Comparison of ENCODE assay signal across 1 cellular context in the genomic region with DNA sequence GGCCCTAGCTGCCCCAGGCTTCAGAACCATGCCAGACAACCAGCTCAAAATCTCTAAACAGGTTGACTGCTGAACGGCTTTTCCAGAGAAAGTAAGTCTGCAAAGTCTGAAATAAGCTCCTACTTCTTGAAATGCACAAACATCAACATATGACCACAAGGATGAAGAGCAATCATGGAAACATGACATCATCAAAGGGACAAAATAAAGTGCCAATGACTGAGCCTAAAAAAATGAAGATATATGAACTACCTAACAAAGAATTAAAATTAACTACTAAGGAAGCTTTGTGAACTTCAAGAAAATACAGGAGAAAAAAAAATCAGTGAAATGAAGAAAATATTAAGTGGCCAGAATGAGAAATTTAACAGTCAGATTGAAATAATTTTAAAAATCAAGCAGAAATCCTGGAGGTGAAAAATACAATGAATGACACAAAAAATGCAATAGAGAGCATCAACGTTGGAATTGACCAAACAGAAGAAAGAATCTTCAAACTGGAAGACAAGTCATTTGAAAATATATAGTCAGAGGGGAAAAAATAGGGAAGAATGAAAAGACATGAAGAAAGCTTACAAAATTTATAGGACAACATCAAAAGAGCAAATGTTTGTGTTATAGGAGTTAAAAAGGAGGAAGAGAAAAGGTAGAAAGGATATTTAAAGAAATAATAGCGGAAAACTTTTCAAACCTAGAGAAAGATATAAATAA.
TF ChIP-seq lines count a peak whose summit lies in the region.

No MANE protein-coding gene starts in this region.

TF ChIP-seq in K562, 482 proteins besides CTCF, POLR2A, EP300 and RAD21 (continued from another document and continues in another):
- TF ChIP-seq ZEB2 (IDR thresholded peaks at IDR 0.05) (peak; percentile 83), ZNF280B (CRISPR knock-in tag; IDR thresholded peaks at IDR 0.05) (peak; percentile 79; the same call in 1 of the 2 replicates), ZFP30 (CRISPR knock-in tag; IDR thresholded peaks at IDR 0.05; ENCODE audit: borderline replicate concordance) (peak; percentile 99), ZNF224 (CRISPR knock-in tag; IDR thresholded peaks at IDR 0.05) (no peak), ZFX (CRISPR knock-in tag; IDR thresholded peaks at IDR 0.05) (no peak), TFAP4 (CRISPR knock-in tag; IDR thresholded peaks at IDR 0.05; ENCODE audit: borderline replicate concordance) (no peak), ZNF512 (tag; IDR thresholded peaks at IDR 0.05) (peak; percentile 56), NR1H2 (CRISPR knock-in tag; IDR thresholded peaks at IDR 0.05) (no peak), MYC (IDR thresholded peaks at IDR 0.05; ENCODE audit: low read depth, low read length) (no peak), MYC (CRISPR knock-in tag; IDR thresholded peaks at IDR 0.05; ENCODE audit: borderline replicate concordance, low read depth) (no peak), FOXA3 (CRISPR knock-in tag; conservative IDR thresholded peaks at IDR 0.05 in 1 of 2, IDR thresholded peaks at IDR 0.05 in 1 of 2) (no peak), ELF2 (CRISPR knock-in tag; IDR thresholded peaks at IDR 0.05) (no peak), SRF (CRISPR knock-in tag; IDR thresholded peaks at IDR 0.05) (no peak), TRIM24 (IDR thresholded peaks at IDR 0.05) (peak in 1 of 2 experiments; percentile 65; a peak in 2 of 4 replicates), TCF7 (IDR thresholded peaks at IDR 0.05; ENCODE audit: borderline replicate concordance) (no peak), CBX3 (IDR thresholded peaks at IDR 0.05; ENCODE audit: borderline replicate concordance in 1 of 2, low read length in 2 of 2) (peak in 1 of 2 experiments; percentile 71; a peak in 2 of 3 replicates), ZSCAN29 (IDR thresholded peaks at IDR 0.05) (no peak), FOXP1 (CRISPR knock-in tag; IDR thresholded peaks at IDR 0.05) (no peak), HNRNPH1 (optimal IDR thresholded peaks at IDR 0.05; ENCODE audit: low read depth, low read length) (no peak), ZNF239 (CRISPR knock-in tag; IDR thresholded peaks at IDR 0.05) (no peak), ZBTB8A (IDR thresholded peaks at IDR 0.05; ENCODE audit: partially characterized antibody) (no peak), POLR2H (tag; IDR thresholded peaks at IDR 0.05; ENCODE audit: low read depth) (no peak), RBBP5 (IDR thresholded peaks at IDR 0.05; ENCODE audit: borderline replicate concordance, insufficient read depth, low read length, poor library complexity, severe bottlenecking) (no peak), PURB (CRISPR knock-in tag; IDR thresholded peaks at IDR 0.05; ENCODE audit: low read depth) (no peak), KAT7 (CRISPR knock-in tag; IDR thresholded peaks at IDR 0.05; ENCODE audit: borderline replicate concordance) (no peak), FOXA1 (IDR thresholded peaks at IDR 0.05; ENCODE audit: borderline replicate concordance) (no peak), COPS2 (conservative IDR thresholded peaks at IDR 0.05) (no peak), PML (IDR thresholded peaks at IDR 0.05; ENCODE audit: low read length) (no peak), ZNF124 (CRISPR knock-in tag; IDR thresholded peaks at IDR 0.05) (no peak)
- TF ChIP-seq, protein P1, sequence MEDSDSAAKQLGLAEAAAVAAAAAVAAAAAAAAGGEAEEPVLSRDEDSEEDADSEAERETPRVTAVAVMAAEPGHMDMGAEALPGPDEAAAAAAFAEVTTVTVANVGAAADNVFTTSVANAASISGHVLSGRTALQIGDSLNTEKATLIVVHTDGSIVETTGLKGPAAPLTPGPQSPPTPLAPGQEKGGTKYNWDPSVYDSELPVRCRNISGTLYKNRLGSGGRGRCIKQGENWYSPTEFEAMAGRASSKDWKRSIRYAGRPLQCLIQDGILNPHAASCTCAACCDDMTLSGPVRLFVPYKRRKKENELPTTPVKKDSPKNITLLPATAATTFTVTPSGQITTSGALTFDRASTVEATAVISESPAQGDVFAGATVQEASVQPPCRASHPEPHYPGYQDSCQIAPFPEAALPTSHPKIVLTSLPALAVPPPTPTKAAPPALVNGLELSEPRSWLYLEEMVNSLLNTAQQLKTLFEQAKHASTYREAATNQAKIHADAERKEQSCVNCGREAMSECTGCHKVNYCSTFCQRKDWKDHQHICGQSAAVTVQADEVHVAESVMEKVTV (CRISPR knock-in tag; IDR thresholded peaks at IDR 0.05) = no peak
- TF ChIP-seq, protein P2, sequence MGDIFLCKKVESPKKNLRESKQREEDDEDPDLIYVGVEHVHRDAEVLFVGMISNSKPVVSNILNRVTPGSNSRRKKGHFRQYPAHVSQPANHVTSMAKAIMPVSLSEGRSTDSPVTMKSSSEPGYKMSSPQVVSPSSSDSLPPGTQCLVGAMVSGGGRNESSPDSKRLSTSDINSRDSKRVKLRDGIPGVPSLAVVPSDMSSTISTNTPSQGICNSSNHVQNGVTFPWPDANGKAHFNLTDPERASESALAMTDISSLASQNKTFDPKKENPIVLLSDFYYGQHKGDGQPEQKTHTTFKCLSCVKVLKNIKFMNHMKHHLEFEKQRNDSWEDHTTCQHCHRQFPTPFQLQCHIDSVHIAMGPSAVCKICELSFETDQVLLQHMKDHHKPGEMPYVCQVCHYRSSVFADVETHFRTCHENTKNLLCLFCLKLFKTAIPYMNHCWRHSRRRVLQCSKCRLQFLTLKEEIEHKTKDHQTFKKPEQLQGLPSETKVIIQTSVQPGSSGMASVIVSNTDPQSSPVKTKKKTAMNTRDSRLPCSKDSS (IDR thresholded peaks at IDR 0.05; ENCODE audit: low read depth, partially characterized antibody) = peak; percentile 89
- TF ChIP-seq, protein P3, sequence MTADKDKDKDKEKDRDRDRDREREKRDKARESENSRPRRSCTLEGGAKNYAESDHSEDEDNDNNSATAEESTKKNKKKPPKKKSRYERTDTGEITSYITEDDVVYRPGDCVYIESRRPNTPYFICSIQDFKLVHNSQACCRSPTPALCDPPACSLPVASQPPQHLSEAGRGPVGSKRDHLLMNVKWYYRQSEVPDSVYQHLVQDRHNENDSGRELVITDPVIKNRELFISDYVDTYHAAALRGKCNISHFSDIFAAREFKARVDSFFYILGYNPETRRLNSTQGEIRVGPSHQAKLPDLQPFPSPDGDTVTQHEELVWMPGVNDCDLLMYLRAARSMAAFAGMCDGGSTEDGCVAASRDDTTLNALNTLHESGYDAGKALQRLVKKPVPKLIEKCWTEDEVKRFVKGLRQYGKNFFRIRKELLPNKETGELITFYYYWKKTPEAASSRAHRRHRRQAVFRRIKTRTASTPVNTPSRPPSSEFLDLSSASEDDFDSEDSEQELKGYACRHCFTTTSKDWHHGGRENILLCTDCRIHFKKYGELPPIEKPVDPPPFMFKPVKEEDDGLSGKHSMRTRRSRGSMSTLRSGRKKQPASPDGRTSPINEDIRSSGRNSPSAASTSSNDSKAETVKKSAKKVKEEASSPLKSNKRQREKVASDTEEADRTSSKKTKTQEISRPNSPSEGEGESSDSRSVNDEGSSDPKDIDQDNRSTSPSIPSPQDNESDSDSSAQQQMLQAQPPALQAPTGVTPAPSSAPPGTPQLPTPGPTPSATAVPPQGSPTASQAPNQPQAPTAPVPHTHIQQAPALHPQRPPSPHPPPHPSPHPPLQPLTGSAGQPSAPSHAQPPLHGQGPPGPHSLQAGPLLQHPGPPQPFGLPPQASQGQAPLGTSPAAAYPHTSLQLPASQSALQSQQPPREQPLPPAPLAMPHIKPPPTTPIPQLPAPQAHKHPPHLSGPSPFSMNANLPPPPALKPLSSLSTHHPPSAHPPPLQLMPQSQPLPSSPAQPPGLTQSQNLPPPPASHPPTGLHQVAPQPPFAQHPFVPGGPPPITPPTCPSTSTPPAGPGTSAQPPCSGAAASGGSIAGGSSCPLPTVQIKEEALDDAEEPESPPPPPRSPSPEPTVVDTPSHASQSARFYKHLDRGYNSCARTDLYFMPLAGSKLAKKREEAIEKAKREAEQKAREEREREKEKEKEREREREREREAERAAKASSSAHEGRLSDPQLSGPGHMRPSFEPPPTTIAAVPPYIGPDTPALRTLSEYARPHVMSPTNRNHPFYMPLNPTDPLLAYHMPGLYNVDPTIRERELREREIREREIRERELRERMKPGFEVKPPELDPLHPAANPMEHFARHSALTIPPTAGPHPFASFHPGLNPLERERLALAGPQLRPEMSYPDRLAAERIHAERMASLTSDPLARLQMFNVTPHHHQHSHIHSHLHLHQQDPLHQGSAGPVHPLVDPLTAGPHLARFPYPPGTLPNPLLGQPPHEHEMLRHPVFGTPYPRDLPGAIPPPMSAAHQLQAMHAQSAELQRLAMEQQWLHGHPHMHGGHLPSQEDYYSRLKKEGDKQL (CRISPR knock-in tag; IDR thresholded peaks at IDR 0.05; ENCODE audit: borderline replicate concordance) = no peak
- TF ChIP-seq, protein P4, sequence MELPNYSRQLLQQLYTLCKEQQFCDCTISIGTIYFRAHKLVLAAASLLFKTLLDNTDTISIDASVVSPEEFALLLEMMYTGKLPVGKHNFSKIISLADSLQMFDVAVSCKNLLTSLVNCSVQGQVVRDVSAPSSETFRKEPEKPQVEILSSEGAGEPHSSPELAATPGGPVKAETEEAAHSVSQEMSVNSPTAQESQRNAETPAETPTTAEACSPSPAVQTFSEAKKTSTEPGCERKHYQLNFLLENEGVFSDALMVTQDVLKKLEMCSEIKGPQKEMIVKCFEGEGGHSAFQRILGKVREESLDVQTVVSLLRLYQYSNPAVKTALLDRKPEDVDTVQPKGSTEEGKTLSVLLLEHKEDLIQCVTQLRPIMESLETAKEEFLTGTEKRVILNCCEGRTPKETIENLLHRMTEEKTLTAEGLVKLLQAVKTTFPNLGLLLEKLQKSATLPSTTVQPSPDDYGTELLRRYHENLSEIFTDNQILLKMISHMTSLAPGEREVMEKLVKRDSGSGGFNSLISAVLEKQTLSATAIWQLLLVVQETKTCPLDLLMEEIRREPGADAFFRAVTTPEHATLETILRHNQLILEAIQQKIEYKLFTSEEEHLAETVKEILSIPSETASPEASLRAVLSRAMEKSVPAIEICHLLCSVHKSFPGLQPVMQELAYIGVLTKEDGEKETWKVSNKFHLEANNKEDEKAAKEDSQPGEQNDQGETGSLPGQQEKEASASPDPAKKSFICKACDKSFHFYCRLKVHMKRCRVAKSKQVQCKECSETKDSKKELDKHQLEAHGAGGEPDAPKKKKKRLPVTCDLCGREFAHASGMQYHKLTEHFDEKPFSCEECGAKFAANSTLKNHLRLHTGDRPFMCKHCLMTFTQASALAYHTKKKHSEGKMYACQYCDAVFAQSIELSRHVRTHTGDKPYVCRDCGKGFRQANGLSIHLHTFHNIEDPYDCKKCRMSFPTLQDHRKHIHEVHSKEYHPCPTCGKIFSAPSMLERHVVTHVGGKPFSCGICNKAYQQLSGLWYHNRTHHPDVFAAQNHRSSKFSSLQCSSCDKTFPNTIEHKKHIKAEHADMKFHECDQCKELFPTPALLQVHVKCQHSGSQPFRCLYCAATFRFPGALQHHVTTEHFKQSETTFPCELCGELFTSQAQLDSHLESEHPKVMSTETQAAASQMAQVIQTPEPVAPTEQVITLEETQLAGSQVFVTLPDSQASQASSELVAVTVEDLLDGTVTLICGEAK (IDR thresholded peaks at IDR 0.05) = no peak
- TF ChIP-seq, protein P4 (CRISPR knock-in tag; IDR thresholded peaks at IDR 0.05) = no peak
